7 cellular contexts compared by ENCODE assay signal in the genomic region with DNA sequence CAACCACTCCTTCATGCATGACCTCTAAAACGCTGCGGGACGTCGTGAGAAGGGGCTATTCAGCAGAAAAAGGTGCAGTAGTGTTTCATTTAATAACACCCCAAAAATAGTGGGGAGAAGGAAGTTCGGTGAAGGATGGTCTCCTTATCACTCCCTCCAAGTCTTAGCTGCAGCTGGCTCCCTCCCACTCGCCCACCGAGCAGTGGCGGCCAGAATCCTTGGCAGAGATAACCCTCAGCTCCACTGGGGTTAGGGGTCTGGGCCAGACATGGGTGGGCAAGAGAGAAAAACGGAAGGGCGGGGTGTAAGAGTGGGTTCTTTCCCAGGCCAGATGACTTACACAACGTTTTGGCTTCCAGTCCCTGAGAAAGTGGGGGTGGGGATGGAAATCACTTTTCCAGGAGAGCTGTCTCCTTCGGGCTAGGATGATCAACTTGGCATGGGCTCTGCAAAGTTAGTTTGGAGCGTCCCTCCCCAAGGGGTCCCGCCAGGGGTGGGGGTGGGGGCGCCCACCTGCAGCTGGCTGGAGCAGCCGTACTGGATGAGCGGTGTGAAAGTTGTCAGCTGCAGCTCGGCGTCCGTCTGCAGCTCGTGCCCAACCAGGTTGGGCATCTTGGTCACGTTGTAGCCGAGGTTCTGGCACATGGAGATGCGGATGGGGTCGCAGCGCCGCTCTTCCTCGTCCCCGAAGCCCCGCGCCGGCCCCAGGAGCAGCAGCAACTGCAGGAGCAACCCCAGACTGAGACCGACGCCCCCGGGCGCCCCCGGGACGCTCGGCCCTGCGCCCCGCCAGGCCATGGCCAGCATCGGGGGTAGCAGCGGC. TPM values are rescaled to one million over a fixed set of nuclear protein-coding genes. Genes with fewer than 3 reads are reported as not detected.
DNase-seq lines count a peak whose midpoint lies in the region; ATAC-seq and TF ChIP-seq lines count a peak whose summit lies in the region.

No MANE protein-coding gene starts in this region.

- peak overlapping the region; percentile 94 for H3K4me2 ChIP-seq in skeletal muscle satellite cell (ENCODE audit: low read length)

- H3K4me3 ChIP-seq in GM12865 (ENCODE audit: low read depth, low read length) (peak overlapping the region; percentile 43), iPS DF 6.9 (ENCODE audit: low read length) (peak overlapping the region; percentile 51; the same call in 1 of the 2 replicates), skeletal muscle satellite cell (ENCODE audit: low read length) (peak overlapping the region; percentile 82)

- peaks cover 13% of the 10 kb centered on the region for H3K4me1 Mint-ChIP-seq in activated naive CD8-positive, alpha-beta T cell (ENCODE audit: low read depth)

- TF ChIP-seq CTCF in GM12865 (IDR thresholded peaks at IDR 0.05; ENCODE audit: insufficient read depth, low read depth, low read length, missing control alignments), result no peak

- peak overlapping the region; percentile 77 for H3K9ac ChIP-seq in skeletal muscle satellite cell (ENCODE audit: low read depth, low read length)

- no peaks in the 10 kb centered on the region for H3K9me3 Mint-ChIP-seq in activated naive CD8-positive, alpha-beta T cell (ENCODE audit: low read depth)

- H3K36me3 ChIP-seq in iPS DF 6.9 (ENCODE audit: control insufficient read depth, insufficient read depth, low read length) (no peaks in the 10 kb centered on the region), skeletal muscle satellite cell (ENCODE audit: insufficient read depth, low read length) (peaks cover 11% of the 10 kb centered on the region)

- H3K4me1 ChIP-seq in iPS DF 6.9 (ENCODE audit: control insufficient read depth, insufficient read depth, low read length) (peaks cover 5% of the 10 kb centered on the region; the same call in 1 of the 2 replicates), skeletal muscle satellite cell (ENCODE audit: control insufficient read depth, insufficient read depth, low read length) (peaks cover 27% of the 10 kb centered on the region)

- no CpG with 5 or more reads among the region's 43 CpGs for WGBS in iPS DF 6.9 (ENCODE audit: insufficient coverage, insufficient read length)

- peaks cover 5% of the 10 kb centered on the region; the same call in 1 of the 2 replicates for H3K27me3 ChIP-seq in iPS DF 6.9 (ENCODE audit: control insufficient read depth, insufficient read depth, low read length)
- no peaks in the 10 kb centered on the region for H3K27me3 ChIP-seq in skeletal muscle satellite cell (ENCODE audit: control insufficient read depth, insufficient read depth, low read length)

- DNase-seq in GM12865 (ENCODE audit: low read depth), result peak; percentile 7
- no peak for DNase-seq in iPS DF 6.9 (ENCODE audit: low read depth, low spot score)
- DNase-seq in T1000 (lab: John Stamatoyannopoulos, UW), result no peak
- no peak for DNase-seq in GDM1 (lab: John Stamatoyannopoulos, UW)

- H3K4me3 Mint-ChIP-seq in activated naive CD8-positive, alpha-beta T cell, result peak overlapping the region; percentile 83

- no peaks in the 10 kb centered on the region for H3K36me3 Mint-ChIP-seq in activated naive CD8-positive, alpha-beta T cell

- H3K27ac ChIP-seq in iPS DF 6.9 (ENCODE audit: low read length), result no peak overlapping the region

- H3K27me3 Mint-ChIP-seq in activated naive CD8-positive, alpha-beta T cell, result peaks cover 26% of the 10 kb centered on the region

- ATAC-seq in HG03135 (IDR thresholded peaks at IDR 0.05; ENCODE audit: unreplicated experiment), result peak; percentile 15

- H3K27ac Mint-ChIP-seq in activated naive CD8-positive, alpha-beta T cell, result no peak overlapping the region

- H3K9me3 ChIP-seq in iPS DF 6.9 (ENCODE audit: control insufficient read depth, insufficient read depth, low read length), result no peaks in the 10 kb centered on the region
- no peaks in the 10 kb centered on the region for H3K9me3 ChIP-seq in skeletal muscle satellite cell (replicated peaks; ENCODE audit: low read length)

RNA-seq across cellular contexts. Expression of a gene that starts 0.7 kb away (rescaled TPM):
- total RNA-seq in skeletal muscle satellite cell (2012; rRNA removed), result 5.1 and 5.2 TPM in 2 replicates
